Comparison of ENCODE assay signal across 8 cellular contexts in the genomic region with DNA sequence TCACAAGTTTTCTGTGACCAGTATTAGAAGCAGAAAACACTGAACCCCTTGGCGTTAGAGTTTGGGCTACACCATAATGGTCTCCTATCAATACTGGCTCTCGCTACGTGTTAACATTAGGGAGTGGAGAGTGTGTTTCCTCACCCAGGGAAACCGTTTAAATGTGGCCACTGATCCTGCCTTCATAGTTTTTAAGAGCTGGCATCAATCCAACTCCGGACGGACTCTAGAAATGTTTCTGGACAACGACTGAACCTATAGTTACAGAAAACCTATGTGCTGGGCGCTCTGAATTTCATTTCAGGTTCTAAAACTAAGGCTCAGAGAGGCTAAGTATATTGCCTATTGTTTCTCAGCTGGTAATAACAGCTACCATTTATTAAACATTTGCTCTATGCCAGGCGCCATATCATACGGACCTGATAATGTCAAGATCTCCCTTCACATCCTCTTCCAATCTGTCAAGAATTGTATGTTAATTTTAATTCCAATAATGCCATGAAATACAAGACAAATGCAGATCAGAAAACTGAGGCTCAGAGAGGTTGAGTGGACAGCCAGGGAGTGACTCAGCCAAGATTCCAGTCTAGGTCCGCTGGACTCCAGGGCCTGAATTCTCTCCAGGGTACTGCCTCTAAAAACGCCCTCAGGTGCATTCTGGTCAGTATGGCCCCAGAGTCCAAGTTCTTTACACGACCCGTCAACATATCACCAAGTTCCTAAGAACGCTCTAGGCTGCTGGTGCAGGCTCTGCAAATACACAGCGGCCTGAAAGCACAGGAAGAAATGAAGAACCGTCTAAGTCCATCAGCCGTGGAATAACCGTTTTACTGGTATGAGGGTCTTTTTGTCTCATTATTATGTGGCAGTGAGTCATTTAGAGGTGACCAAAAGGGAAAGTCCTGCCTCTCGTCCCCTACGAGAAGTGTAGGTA. TPM values are rescaled to one million over a fixed set of nuclear protein-coding genes. Genes with fewer than 3 reads are reported as not detected.
DNase-seq lines count a peak whose midpoint lies in the region; ATAC-seq, FAIRE-seq and TF ChIP-seq lines count a peak whose summit lies in the region.

No MANE protein-coding gene starts in this region.

- DNase-seq in CD14-positive monocyte (ENCODE audit: low spot score), result no peak
- peak; percentile 46 for DNase-seq in HFFc6
- no peak for DNase-seq in activated B cell treated with CpG ODN at 0.5 μM for 24 hours
- DNase-seq in pancreas, result peak in 4 of 6 donors; percentile 32 to 47 (median 40)
- DNase-seq in stimulated activated CD4-positive, alpha-beta T cell treated with anti-CD3 and anti-CD28 coated beads, Interleukin-2, amount 100 ng/mL, for 24 hours, result no peak
- DNase-seq in NCI-H2196 (lab: John Stamatoyannopoulos, UW; ENCODE audit: unreplicated experiment), result no peak

- H3K4me3 ChIP-seq in gastroesophageal sphincter, result peak overlapping the region; percentile 73 to 95
- peak overlapping the region; percentile 19 to 94 (median 79) for H3K4me3 ChIP-seq in pancreas

- POLR2A ChIA-PET in activated B cell treated with CpG ODN at 0.5 μM for 24 hours (lab: Charles Lee), result interaction anchor here (0.6 to 4.7 kb wide), 24 partner anchors 11 to 1197 kb away, joined by 3 to 40 read pairs (median 6); a partner anchor contains a TSS

- ATAC-seq in activated B cell treated with CpG ODN at 0.5 μM for 24 hours (ENCODE audit: low read depth), result no peak
- peak; percentile 4 for ATAC-seq in gastroesophageal sphincter
- peak; percentile 14 to 30 (median 24) for ATAC-seq in pancreas
- no peak for ATAC-seq in HG03039 (IDR thresholded peaks at IDR 0.05; ENCODE audit: unreplicated experiment)

- no peak for TF ChIP-seq POLR2A in gastroesophageal sphincter (IDR thresholded peaks at IDR 0.05)

- H3K9me3 ChIP-seq in gastroesophageal sphincter (no peaks in the 10 kb centered on the region), pancreas (no peaks in the 10 kb centered on the region)

- CTCF ChIA-PET in activated B cell treated with CpG ODN at 0.5 μM for 24 hours (lab: Charles Lee), result interaction anchor here (1.0 to 1.5 kb wide), 3 partner anchors 24 to 295 kb away, joined by 3 to 4 read pairs (median 3); no protein-coding TSS in a partner anchor

- H3K4me1 Mint-ChIP-seq in CD14-positive monocyte (peaks cover 32% of the 10 kb centered on the region), HFFc6 (ENCODE audit: low read depth) (peaks cover 65% of the 10 kb centered on the region), activated B cell treated with CpG ODN at 0.5 μM for 24 hours (peaks cover 68% of the 10 kb centered on the region)

- H3K27ac Mint-ChIP-seq in CD14-positive monocyte (peak overlapping the region; percentile 95 to 100 (median 99)), HFFc6 (peak overlapping the region; percentile 100), activated B cell treated with CpG ODN at 0.5 μM for 24 hours (peak overlapping the region; percentile 100)

- peaks cover 0 to 48% (median 15%) of the 10 kb centered on the region in 3 donors for H3K4me1 ChIP-seq in gastroesophageal sphincter
- peaks cover 5 to 28% (median 14%) of the 10 kb centered on the region in 3 donors for H3K4me1 ChIP-seq in pancreas

- 4 to 8% methylated on average over 12 to 19 of the region's 21 CpGs for WGBS in gastroesophageal sphincter (ENCODE audit: low coverage in 1 of 2), 2 donors
- WGBS in pancreas, 2 donors, result 9 to 10% methylated on average over 21 of the region's 21 CpGs

- peak overlapping the region; percentile 96 to 99 for H3K4me3 Mint-ChIP-seq in CD14-positive monocyte
- H3K4me3 Mint-ChIP-seq in HFFc6, result peak overlapping the region; percentile 98
- peak overlapping the region; percentile 98 for H3K4me3 Mint-ChIP-seq in activated B cell treated with CpG ODN at 0.5 μM for 24 hours

- H3K36me3 ChIP-seq in gastroesophageal sphincter (no peaks in the 10 kb centered on the region), pancreas (no peaks in the 10 kb centered on the region)

- no peak for TF ChIP-seq EP300 in gastroesophageal sphincter (IDR thresholded peaks at IDR 0.05)

- FAIRE-seq in pancreas (lab: Jason Lieb, UNC), result no peak

- H3K27me3 ChIP-seq in gastroesophageal sphincter (no peaks in the 10 kb centered on the region), pancreas (no peaks in the 10 kb centered on the region)

- H3K27ac ChIP-seq in gastroesophageal sphincter, result peak overlapping the region; percentile 93 to 99 (median 98)
- H3K27ac ChIP-seq in pancreas, result peak overlapping the region; percentile 94 to 98 (median 96)

- H3K27me3 Mint-ChIP-seq in CD14-positive monocyte (ENCODE audit: low read depth in 3 of 3) (no peaks in the 10 kb centered on the region), HFFc6 (ENCODE audit: insufficient read depth) (no peaks in the 10 kb centered on the region; the same call in 1 of the 2 replicates), activated B cell treated with CpG ODN at 0.5 μM for 24 hours (no peaks in the 10 kb centered on the region)

- peaks cover 0 to 8% of the 10 kb centered on the region in 2 donors for H3K36me3 Mint-ChIP-seq in CD14-positive monocyte
- peaks cover 25% of the 10 kb centered on the region for H3K36me3 Mint-ChIP-seq in HFFc6 (ENCODE audit: low read depth)
- H3K36me3 Mint-ChIP-seq in activated B cell treated with CpG ODN at 0.5 μM for 24 hours (ENCODE audit: low read depth), result peaks cover 19% of the 10 kb centered on the region

- no peak for TF ChIP-seq CTCF in CD14-positive monocyte (IDR thresholded peaks at IDR 0.05)
- no peak for TF ChIP-seq CTCF in HFFc6 (IDR thresholded peaks at IDR 0.05)
- no peak for TF ChIP-seq CTCF in activated B cell treated with CpG ODN at 0.5 μM for 24 hours (IDR thresholded peaks at IDR 0.05)
- TF ChIP-seq CTCF in gastroesophageal sphincter (IDR thresholded peaks at IDR 0.05), result no peak
- no peak for TF ChIP-seq CTCF in pancreas (IDR thresholded peaks at IDR 0.05)

- H3K9me3 Mint-ChIP-seq in CD14-positive monocyte (peaks cover 0 to 2% (median 0%) of the 10 kb centered on the region in 7 donors), HFFc6 (0 out of 2 replicates have a peak, but pooled peaks cover 6% of the 10 kb centered on the region), activated B cell treated with CpG ODN at 0.5 μM for 24 hours (no peaks in the 10 kb centered on the region)

- intact Hi-C loops in CD14-positive monocyte (cut with micrococcal nuclease) (loop anchor here in 1 of 2 donors (5.0 kb wide), 1 partner anchor 245 kb away; no protein-coding TSS in a partner anchor), activated B cell treated with CpG ODN at 0.5 μM for 24 hours (cut with micrococcal nuclease) (loop anchor here (1.0 to 10.0 kb wide), 8 partner anchors 12 to 1945 kb away; a partner anchor contains a TSS), pancreas (cut with DNase I) (no loop called here)

RNA-seq across cellular contexts. Expression of a gene that starts 0.9 kb away (rescaled TPM):
- 1 to 10 TPM; 1.8 to 2.8 TPM for polyA plus RNA-seq in CD14-positive monocyte
- total RNA-seq in HFFc6 (2021; fragmentation: NEBNext Ultra II Directional; extraction: Animal tissue kit (Norgen Biotek cat#: 25700)), result 10 to 100 TPM; 49.0 to 62.4 (median 54.4) TPM
- 145 and 169 TPM in 2 replicates for total RNA-seq in activated B cell treated with CpG ODN at 0.5 μM for 24 hours
- total RNA-seq in gastroesophageal sphincter, result 10 to 100 TPM; 43.5 to 79.8 (median 58.4) TPM
- 10 to 100 TPM; 32.9 to 57.7 (median 34.5) TPM for total RNA-seq in pancreas
- 10 to 100 TPM; 41.5 to 49.4 TPM for polyA plus RNA-seq in pancreas

Comparison
In these comparisons a context has a peak if more than half of its experiments do, and no peak if none do; other contexts are left out.
1. DNase-seq: peak in HFFc6 (single experiment) and pancreas (4 of 6); none in CD14-positive monocyte (single experiment), activated B cell treated with CpG ODN at 0.5 μM for 24 hours (single experiment), stimulated activated CD4-positive, alpha-beta T cell treated with anti-CD3 and anti-CD28 coated beads, Interleukin-2, amount 100 ng/mL, for 24 hours (0 of 2) and NCI-H2196 (single experiment).
2. ATAC-seq: peak in gastroesophageal sphincter (single experiment) and pancreas (4 of 4); none in activated B cell treated with CpG ODN at 0.5 μM for 24 hours (single experiment) and HG03039 (single experiment).
3. Peak in every context shown above with its lines, with median percentiles within 50 percentile points of each other: H3K27ac Mint-ChIP-seq and H3K4me3 Mint-ChIP-seq.